Comparison of ENCODE assay signal across 25 cellular contexts in the genomic region with DNA sequence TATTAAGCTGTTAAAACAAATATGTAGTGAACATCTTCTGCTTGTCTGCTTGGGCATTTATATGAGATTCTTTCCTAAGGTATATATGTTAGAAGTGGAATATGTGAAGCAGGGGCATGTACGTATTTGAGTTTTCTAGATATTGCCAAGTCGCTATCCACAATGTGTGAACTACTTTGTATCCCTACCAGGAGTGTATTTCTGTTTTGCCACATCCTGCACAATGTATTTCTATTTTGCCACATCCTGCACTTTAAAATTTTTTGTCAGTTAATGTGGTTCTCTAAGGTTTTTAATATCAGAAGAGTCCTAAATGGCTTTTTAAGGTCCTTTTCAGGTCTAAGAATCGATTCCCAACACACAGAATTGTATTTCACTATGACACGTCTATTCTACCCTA.
"Had no signal": no experiment of that assay in that cellular context is flagged by ENCODE, and none has a peak within 500 bp of the region (broad histone marks: within the 10 kb centered on the region; RNA-seq: fewer than 3 reads in every experiment).

No MANE protein-coding gene starts in this region.

- H3K36me3 ChIP-seq: stomach, suprapubic skin, thoracic aorta, thyroid gland, tibial artery, tibial nerve, transverse colon, upper lobe of left lung, upper lobe of right lung, uterus, vagina had no signal

- H3K27ac ChIP-seq: stomach, suprapubic skin, testis, thoracic aorta, thyroid gland, tibial artery, tibial nerve, transverse colon, upper lobe of left lung, upper lobe of right lung, uterus, vagina had no signal

- DNase-seq: stimulated activated CD4-positive, alpha-beta T cell treated with anti-CD3 and anti-CD28 coated beads, Interleukin-2, amount 100 ng/mL, for 48 hours; stimulated activated CD4-positive, alpha-beta T cell treated with anti-CD3 and anti-CD28 coated beads, Interleukin-4, amount 100 ng/mL, for 1 hour; stimulated activated CD4-positive, alpha-beta T cell treated with anti-CD3 and anti-CD28 coated beads, Interleukin-4, amount 100 ng/mL, for 24 hours; stimulated activated CD4-positive, alpha-beta T cell treated with anti-CD3 and anti-CD28 coated beads, Interleukin-4, amount 100 ng/mL, for 4 hours; stimulated activated CD8-positive, alpha-beta memory T cell treated with anti-CD3 and anti-CD28 coated beads, Interleukin-4, amount 100 ng/mL, for 48 hours; stimulated activated naive B cell treated with anti-CD40 and anti-IgM and Interleukin-4, amounts not matched to agents 10 μg/mL and 1 μg/mL and 100 μg/mL, for 72 hours; stimulated activated naive CD4-positive, alpha-beta T cell; stimulated activated naive CD4-positive, alpha-beta T cell treated with Interleukin-2 at 50 U/mL for 16 hours; stimulated activated naive CD8-positive, alpha-beta T cell treated with anti-CD3 and anti-CD28 coated beads, Interleukin-15, amount 100 ng/mL, for 72 hours; stimulated activated naive CD8-positive, alpha-beta T cell treated with anti-CD3 and anti-CD28 coated beads, Interleukin-15, Interleukin-2, amounts not matched to agents 100 U/mL and 50 U/mL, for 24 hours; stomach; substantia nigra; testis; thyroid gland; tibial artery; transverse colon; upper lobe of left lung; upper lobe of right lung; uterus had no signal

- H3K9me3 ChIP-seq: testis, thyroid gland, transverse colon, upper lobe of right lung, uterus, vagina had no signal

- ATAC-seq: stimulated activated effector memory CD8-positive, alpha-beta T cell treated with anti-CD3 and anti-CD28 coated beads, Interleukin-12 subunit alpha, Interleukin-12 subunit beta, amount 100 ng/mL, for 72 hours; stimulated activated memory B cell treated with anti-CD40 and anti-IgM and Interleukin-4, amounts not matched to agents 10 μg/mL and 1 μg/mL and 100 μg/mL, for 72 hours; stimulated activated naive B cell treated with anti-CD40 and anti-IgM and Interleukin-4, amounts not matched to agents 10 μg/mL and 1 μg/mL and 100 μg/mL, for 72 hours; stimulated activated naive CD8-positive, alpha-beta T cell treated with anti-CD3 and anti-CD28 coated beads, Interleukin-15, amount 100 ng/mL, for 72 hours; stimulated activated naive CD8-positive, alpha-beta T cell treated with anti-CD3 and anti-CD28 coated beads, Interleukin-15, Interleukin-2, amounts not matched to agents 100 U/mL and 50 U/mL, for 24 hours; upper lobe of right lung had no signal

- H3K27me3 ChIP-seq: stomach, testis, thyroid gland, tibial artery, tibial nerve, transverse colon, upper lobe of left lung, upper lobe of right lung, uterus, vagina had no signal

- H3K4me1 ChIP-seq: stomach, suprapubic skin, testis, thyroid gland, tibial artery, tibial nerve, transverse colon, upper lobe of left lung, upper lobe of right lung, uterus, vagina had no signal

- H3K4me3 ChIP-seq: stomach, suprapubic skin, testis, thoracic aorta, thyroid gland, tibial artery, tibial nerve, transverse colon, upper lobe of left lung, upper lobe of right lung, uterus, vagina had no signal
